ENCODE assay signal across 8 cellular contexts in the genomic region with DNA sequence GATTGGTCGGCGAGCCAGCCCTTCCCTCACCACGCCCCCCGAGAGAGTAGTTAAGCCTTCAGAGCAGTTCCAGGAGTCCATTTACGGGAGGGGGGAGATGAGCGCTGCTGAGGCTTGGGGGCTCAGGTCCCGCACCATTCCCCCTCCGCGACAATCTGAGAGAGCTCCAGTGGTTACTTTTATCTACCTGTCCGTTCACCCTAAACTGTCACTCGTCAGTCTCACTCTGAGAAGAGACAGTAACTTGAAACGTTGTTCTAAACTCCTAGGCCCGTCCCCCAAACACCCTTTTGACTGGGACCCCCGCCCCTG. TPM values are rescaled to one million over a fixed set of nuclear protein-coding genes. Genes with fewer than 3 reads are reported as not detected.
DNase-seq lines count a peak whose midpoint lies in the region; ATAC-seq and TF ChIP-seq lines count a peak whose summit lies in the region.

No MANE protein-coding gene starts in this region.

- POLR2A ChIA-PET in SK-N-SH (lab: Yijun Ruan, JAX), result interaction anchor here (1.4 to 1.7 kb wide), 2 partner anchors 9 to 16 kb away, joined by 4 to 11 read pairs; no protein-coding TSS in a partner anchor
- POLR2A ChIA-PET in activated CD8-positive, alpha-beta T cell treated with anti-CD3 and anti-CD28 coated beads, Interleukin-2, amount 10 ng/mL, durations not matched to agents 7 days and 5 days (lab: Charles Lee), result interaction anchor here (0.6 to 2.4 kb wide), 10 partner anchors 9 to 1963 kb away, joined by 3 to 27 read pairs (median 4); a partner anchor contains a TSS

- H3K4me3 Mint-ChIP-seq in activated CD8-positive, alpha-beta T cell treated with anti-CD3 and anti-CD28 coated beads, Interleukin-2, amount 10 ng/mL, durations not matched to agents 7 days and 5 days, result peak overlapping the region; percentile 87
- peak overlapping the region; percentile 91 for H3K4me3 Mint-ChIP-seq in glutamatergic neuron (ENCODE audit: unreplicated experiment)

- no peak for TF ChIP-seq RAD21 in SK-N-SH (IDR thresholded peaks at IDR 0.05; ENCODE audit: low read length)

- H3K9me3 Mint-ChIP-seq in activated CD8-positive, alpha-beta T cell treated with anti-CD3 and anti-CD28 coated beads, Interleukin-2, amount 10 ng/mL, durations not matched to agents 7 days and 5 days (ENCODE audit: insufficient read depth), result no peaks in the 10 kb centered on the region
- peaks cover 6% of the 10 kb centered on the region for H3K9me3 Mint-ChIP-seq in glutamatergic neuron (ENCODE audit: unreplicated experiment)

- no peak overlapping the region for H2AFZ ChIP-seq in SK-N-SH (ENCODE audit: low read depth)

- H3K9me2 ChIP-seq in SK-N-SH, result no peaks in the 10 kb centered on the region

- peak overlapping the region; percentile 81 to 84 for H3K4me3 ChIP-seq in SK-N-SH (ENCODE audit: low read depth in 2 of 2, low read length in 1 of 2)
- H3K4me3 ChIP-seq in rectal smooth muscle tissue (ENCODE audit: low read length), result peak overlapping the region; percentile 99

- WGBS in SK-N-SH (ENCODE audit: low lambda C conversion rate), result 3% methylated on average over 14 of the region's 14 CpGs

- peaks cover 41% of the 10 kb centered on the region for H3K4me1 Mint-ChIP-seq in activated CD8-positive, alpha-beta T cell treated with anti-CD3 and anti-CD28 coated beads, Interleukin-2, amount 10 ng/mL, durations not matched to agents 7 days and 5 days (ENCODE audit: low read depth)
- peaks cover 10% of the 10 kb centered on the region for H3K4me1 Mint-ChIP-seq in glutamatergic neuron (ENCODE audit: low read depth, unreplicated experiment)

- peaks cover 0 to 19% of the 10 kb centered on the region in 2 experiments; a peak in 1 of 4 replicates for H3K4me1 ChIP-seq in SK-N-SH (ENCODE audit: control insufficient read depth in 1 of 2, insufficient read depth in 2 of 2, low read depth in 1 of 2, low read length in 1 of 2)
- H3K4me1 ChIP-seq in rectal smooth muscle tissue (ENCODE audit: control insufficient read depth, insufficient read depth, low read length), result peaks cover 13% of the 10 kb centered on the region

- TF ChIP-seq CTCF in SK-N-SH (IDR thresholded peaks at IDR 0.05) (no peak), glutamatergic neuron (IDR thresholded peaks at IDR 0.05; ENCODE audit: partially characterized antibody, unreplicated experiment) (no peak)

- H3K36me3 ChIP-seq in SK-N-SH (replicated peaks in 1 of 2; ENCODE audit: control insufficient read depth in 1 of 2, insufficient read depth in 2 of 2, low read length in 1 of 2) (no peaks in the 10 kb centered on the region), KOPT-K1 (ENCODE audit: insufficient read depth, low read length) (no peaks in the 10 kb centered on the region), rectal smooth muscle tissue (ENCODE audit: control insufficient read depth, insufficient read depth, low read length) (peaks cover 2% of the 10 kb centered on the region)

- peak overlapping the region in 1 of 2 experiments; percentile 95; a peak in 2 of 4 replicates for H3K27ac ChIP-seq in SK-N-SH (ENCODE audit: low read depth in 2 of 2, low read length in 1 of 2)
- H3K27ac ChIP-seq in KOPT-K1 (ENCODE audit: low read depth, low read length, poor library complexity, severe bottlenecking), result peak overlapping the region; percentile 22
- H3K27ac ChIP-seq in rectal smooth muscle tissue (ENCODE audit: low read depth, low read length), result peak overlapping the region; percentile 89

- H3K36me3 Mint-ChIP-seq in activated CD8-positive, alpha-beta T cell treated with anti-CD3 and anti-CD28 coated beads, Interleukin-2, amount 10 ng/mL, durations not matched to agents 7 days and 5 days (ENCODE audit: low read depth), result no peaks in the 10 kb centered on the region
- no peaks in the 10 kb centered on the region for H3K36me3 Mint-ChIP-seq in glutamatergic neuron (ENCODE audit: unreplicated experiment)

- peaks cover 7% of the 10 kb centered on the region for H3F3A ChIP-seq in SK-N-SH (replicated peaks; ENCODE audit: insufficient read depth)

- DNase-seq in SK-N-SH (peak; percentile 93), glutamatergic neuron (no peak), NCI-H748 (lab: John Stamatoyannopoulos, UW; ENCODE audit: unreplicated experiment) (no peak), SIG-M5 treated with dmso at 0.1 percent for 504 hours (lab: John Stamatoyannopoulos, UW; ENCODE audit: unreplicated experiment) (no peak)
- DNase-seq in activated CD8-positive, alpha-beta T cell treated with anti-CD3 and anti-CD28 coated beads, Interleukin-2, amount 10 ng/mL, durations not matched to agents 7 days and 5 days, result no peak

- TF ChIP-seq EP300 in SK-N-SH (IDR thresholded peaks at IDR 0.05; ENCODE audit: borderline replicate concordance in 1 of 2, low read depth in 1 of 2, low read length in 1 of 2), result no peak

- H3K9me3 ChIP-seq in SK-N-SH (no peaks in the 10 kb centered on the region), KOPT-K1 (ENCODE audit: insufficient read depth, low read length, poor library complexity, severe bottlenecking) (no peaks in the 10 kb centered on the region)

- peak overlapping the region; percentile 97 for H3K9ac ChIP-seq in SK-N-SH
- H3K9ac ChIP-seq in rectal smooth muscle tissue (ENCODE audit: low read length), result peak overlapping the region; percentile 98

- H3K4me2 ChIP-seq in SK-N-SH, result peak overlapping the region; percentile 99

- H3K27me3 ChIP-seq in SK-N-SH (ENCODE audit: insufficient read depth) (no peaks in the 10 kb centered on the region), rectal smooth muscle tissue (ENCODE audit: control insufficient read depth, insufficient read depth, low read length) (no peaks in the 10 kb centered on the region)

- no peaks in the 10 kb centered on the region for H3K79me2 ChIP-seq in SK-N-SH (ENCODE audit: insufficient read depth)

- H3K27ac Mint-ChIP-seq in activated CD8-positive, alpha-beta T cell treated with anti-CD3 and anti-CD28 coated beads, Interleukin-2, amount 10 ng/mL, durations not matched to agents 7 days and 5 days, result peak overlapping the region; percentile 95
- H3K27ac Mint-ChIP-seq in glutamatergic neuron (ENCODE audit: unreplicated experiment), result no peak overlapping the region

- peaks cover 37% of the 10 kb centered on the region for H3K27me3 Mint-ChIP-seq in activated CD8-positive, alpha-beta T cell treated with anti-CD3 and anti-CD28 coated beads, Interleukin-2, amount 10 ng/mL, durations not matched to agents 7 days and 5 days (ENCODE audit: low read depth)
- peaks cover 23% of the 10 kb centered on the region for H3K27me3 Mint-ChIP-seq in glutamatergic neuron (ENCODE audit: unreplicated experiment)

- CTCF ChIA-PET in SK-N-SH (lab: Yijun Ruan, JAX), result interaction anchor here (1.2 to 27.6 kb wide), 4 partner anchors 9 to 27 kb away, joined by 3 to 870 read pairs (median 50); no protein-coding TSS in a partner anchor
- CTCF ChIA-PET in activated CD8-positive, alpha-beta T cell treated with anti-CD3 and anti-CD28 coated beads, Interleukin-2, amount 10 ng/mL, durations not matched to agents 7 days and 5 days (lab: Charles Lee), result interaction anchor here (1.1 to 6.3 kb wide), 8 partner anchors 9 to 223 kb away, joined by 3 to 108 read pairs (median 16); a partner anchor contains a TSS

- H4K20me1 ChIP-seq in SK-N-SH (ENCODE audit: insufficient read depth), result peaks cover 40% of the 10 kb centered on the region; the same call in 1 of the 2 replicates

- ATAC-seq in SK-N-SH treated with all-trans-retinoic acid at 6 μM for 48 hours, result no peak; the same call in 2 of the 3 replicates
- ATAC-seq in activated CD8-positive, alpha-beta T cell treated with anti-CD3 and anti-CD28 coated beads, Interleukin-2, amount 10 ng/mL, durations not matched to agents 7 days and 5 days, result peak; percentile 23

TF ChIP-seq in SK-N-SH, 30 proteins besides CTCF, POLR2A, EP300 and RAD21 (continues in another document):
- TF ChIP-seq MXI1 (IDR thresholded peaks at IDR 0.05; ENCODE audit: low read depth, low read length), result no peak

RNA-seq across cellular contexts. Expression of a gene that starts 2.0 kb away (rescaled TPM):
- 38.4 and 78.2 TPM in 2 replicates for polyA plus RNA-seq in SK-N-SH (2012; rRNA removed)
- 19.6 and 23.8 TPM in 2 replicates for polyA plus RNA-seq in SK-N-SH (2012; cell fraction: cytosol; rRNA removed)
- polyA plus RNA-seq in SK-N-SH (2012; cell fraction: nucleus; rRNA removed), result 377 and 391 TPM in 2 replicates
- 100 to 1,000 TPM; 154 to 172 TPM for total RNA-seq in activated CD8-positive, alpha-beta T cell treated with anti-CD3 and anti-CD28 coated beads, Interleukin-2, amount 10 ng/mL, durations not matched to agents 7 days and 5 days
- not detected for total RNA-seq in glutamatergic neuron (ENCODE audit: unreplicated experiment)

RNA-seq across cellular contexts. Expression of a gene that starts 27.1 kb away (rescaled TPM):
- polyA plus RNA-seq in SK-N-SH (2012; rRNA removed), result 6.8 and 7.0 TPM in 2 replicates
- polyA plus RNA-seq in SK-N-SH (2012; cell fraction: cytosol; rRNA removed), result 4.3 and 6.8 TPM in 2 replicates
- polyA plus RNA-seq in SK-N-SH (2012; cell fraction: nucleus; rRNA removed), result 8.6 and 11.9 TPM in 2 replicates
- total RNA-seq in activated CD8-positive, alpha-beta T cell treated with anti-CD3 and anti-CD28 coated beads, Interleukin-2, amount 10 ng/mL, durations not matched to agents 7 days and 5 days, result 1 to 10 TPM; 2.0 to 3.4 TPM
- total RNA-seq in glutamatergic neuron (ENCODE audit: unreplicated experiment), result 179 TPM

RNA-seq across cellular contexts. Expression of a gene that starts 28.5 kb away (rescaled TPM):
- polyA plus RNA-seq in SK-N-SH (2012; rRNA removed), result 10.3 and 10.9 TPM in 2 replicates
- polyA plus RNA-seq in SK-N-SH (2012; cell fraction: cytosol; rRNA removed), result 6.8 and 8.2 TPM in 2 replicates
- 19.9 and 24.3 TPM in 2 replicates for polyA plus RNA-seq in SK-N-SH (2012; cell fraction: nucleus; rRNA removed)
- 1 to 10 TPM; 1.6 to 3.2 TPM for total RNA-seq in activated CD8-positive, alpha-beta T cell treated with anti-CD3 and anti-CD28 coated beads, Interleukin-2, amount 10 ng/mL, durations not matched to agents 7 days and 5 days
- total RNA-seq in glutamatergic neuron (ENCODE audit: unreplicated experiment), result 6.6 TPM

RNA-seq across cellular contexts. Expression of a gene that starts 37.5 kb away (rescaled TPM):
- 31.6 and 37.8 TPM in 2 replicates for polyA plus RNA-seq in SK-N-SH (2012; rRNA removed)
- polyA plus RNA-seq in SK-N-SH (2012; cell fraction: cytosol; rRNA removed), result 26.2 and 30.0 TPM in 2 replicates
- polyA plus RNA-seq in SK-N-SH (2012; cell fraction: nucleus; rRNA removed), result 54.0 and 62.4 TPM in 2 replicates
- 100 to 1,000 TPM; 215 to 222 TPM for total RNA-seq in activated CD8-positive, alpha-beta T cell treated with anti-CD3 and anti-CD28 coated beads, Interleukin-2, amount 10 ng/mL, durations not matched to agents 7 days and 5 days
- 73.6 TPM for total RNA-seq in glutamatergic neuron (ENCODE audit: unreplicated experiment)

RNA-seq across cellular contexts. Expression of a gene that starts 46.1 kb away (rescaled TPM):
- 93.1 and 95.3 TPM in 2 replicates for polyA plus RNA-seq in SK-N-SH (2012; rRNA removed)
- 45.3 and 58.8 TPM in 2 replicates for polyA plus RNA-seq in SK-N-SH (2012; cell fraction: cytosol; rRNA removed)
- 199 and 204 TPM in 2 replicates for polyA plus RNA-seq in SK-N-SH (2012; cell fraction: nucleus; rRNA removed)
- total RNA-seq in activated CD8-positive, alpha-beta T cell treated with anti-CD3 and anti-CD28 coated beads, Interleukin-2, amount 10 ng/mL, durations not matched to agents 7 days and 5 days, result 10 to 100 TPM; 57.5 to 64.8 TPM
- 65.7 TPM for total RNA-seq in glutamatergic neuron (ENCODE audit: unreplicated experiment)

Comparison
In these comparisons a context has a peak if more than half of its experiments do, and no peak if none do; other contexts are left out.
1. RNA of a gene that starts 2.0 kb away (total RNA-seq): 154 to 172 TPM in activated CD8-positive, alpha-beta T cell treated with anti-CD3 and anti-CD28 coated beads, Interleukin-2, amount 10 ng/mL, durations not matched to agents 7 days and 5 days; not detected in glutamatergic neuron (single experiment); every median in the first group is over 100 times any median in the second.
2. RNA of a gene that starts 27.1 kb away (total RNA-seq): 179 TPM in glutamatergic neuron (single experiment); 2.0 to 3.4 TPM in activated CD8-positive, alpha-beta T cell treated with anti-CD3 and anti-CD28 coated beads, Interleukin-2, amount 10 ng/mL, durations not matched to agents 7 days and 5 days; every median in the first group is over 10 times any median in the second.